12 cellular contexts compared by ENCODE assay signal in the genomic region with DNA sequence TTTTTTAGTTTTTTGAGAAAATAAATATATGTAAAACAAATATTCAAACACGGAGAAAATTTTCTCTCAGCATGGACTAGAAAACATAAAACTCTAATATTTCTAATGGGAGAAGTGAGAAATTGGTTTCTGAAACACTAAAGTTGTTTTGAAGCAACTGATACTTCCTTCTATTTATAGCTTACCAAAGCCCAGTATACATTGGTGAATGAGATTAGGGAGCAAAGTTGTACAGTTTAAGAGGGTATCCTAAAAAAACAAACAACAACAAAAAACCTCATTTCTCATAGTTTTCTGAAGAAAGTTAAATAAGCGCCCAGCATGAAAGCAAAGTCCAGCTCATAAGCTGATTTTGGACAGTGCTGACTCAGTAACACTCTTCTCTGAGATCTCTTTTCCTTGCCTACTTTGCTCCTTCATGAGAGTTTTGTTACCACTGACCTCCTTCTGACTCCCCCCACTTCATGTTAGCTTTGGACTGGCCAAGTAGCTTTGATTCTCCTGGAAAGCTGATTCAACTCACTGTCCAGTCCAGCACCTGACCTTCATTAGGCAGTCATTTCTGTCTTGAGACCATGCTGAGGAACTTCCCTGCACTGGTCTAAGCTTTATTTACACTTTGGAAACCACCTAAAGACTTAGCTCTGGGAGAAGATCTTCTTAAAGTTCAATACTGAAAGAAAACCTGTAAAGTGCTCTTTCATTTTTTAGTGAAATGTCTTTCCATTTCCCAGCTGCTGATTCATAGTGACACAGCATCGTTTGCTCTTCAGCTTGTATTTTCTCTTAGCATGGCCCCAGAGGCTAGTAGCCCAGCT. TPM values are rescaled to one million over a fixed set of nuclear protein-coding genes. Genes with fewer than 3 reads are reported as not detected.
DNase-seq lines count a peak whose midpoint lies in the region; ATAC-seq and TF ChIP-seq lines count a peak whose summit lies in the region.
"Had no signal": no experiment of that assay in that cellular context is flagged by ENCODE, and none has a peak within 500 bp of the region (broad histone marks: within the 10 kb centered on the region; RNA-seq: fewer than 3 reads in every experiment).

No MANE protein-coding gene starts in this region.

- H3K36me3 ChIP-seq in tibial artery (no peaks in the 10 kb centered on the region), hepatocyte (replicated peaks; ENCODE audit: insufficient read depth, low read depth) (no peaks in the 10 kb centered on the region)
- H3K36me3 ChIP-seq: gastrocnemius medialis had no signal

- peaks cover 5% of the 10 kb centered on the region for H3K9me3 Mint-ChIP-seq in activated CD8-positive, alpha-beta memory T cell treated with anti-CD3 and anti-CD28 coated beads, Interleukin-2, amount 10 ng/mL, durations not matched to agents 7 days and 5 days (ENCODE audit: low read depth)

- WGBS in hepatocyte (ENCODE audit: low lambda C conversion rate, missing lambda C conversion rate) = 71% methylated on average over 3 of the region's 3 CpGs

- H2AFZ ChIP-seq in hepatocyte = no peak overlapping the region

- intact Hi-C loops in tibial artery (cut with DNase I; ENCODE audit: low total_unique reads) = no loop called here

- peak overlapping the region; percentile 5 for H3K4me3 Mint-ChIP-seq in activated CD8-positive, alpha-beta memory T cell treated with anti-CD3 and anti-CD28 coated beads, Interleukin-2, amount 10 ng/mL, durations not matched to agents 7 days and 5 days
- H3K4me3 Mint-ChIP-seq: nephron had no signal

- no peaks in the 10 kb centered on the region for H4K20me1 ChIP-seq in hepatocyte (ENCODE audit: insufficient read depth, poor library complexity, severe bottlenecking)

- H3K79me2 ChIP-seq in hepatocyte = no peaks in the 10 kb centered on the region

- H3K9me2 ChIP-seq in hepatocyte (replicated peaks; ENCODE audit: insufficient read depth) = no peaks in the 10 kb centered on the region

- TF ChIP-seq CTCF in tibial artery (IDR thresholded peaks at IDR 0.05) = no peak
- TF ChIP-seq CTCF in hepatocyte (IDR thresholded peaks at IDR 0.05; ENCODE audit: poor library complexity) = no peak

- no peaks in the 10 kb centered on the region for H3K27me3 Mint-ChIP-seq in activated CD8-positive, alpha-beta memory T cell treated with anti-CD3 and anti-CD28 coated beads, Interleukin-2, amount 10 ng/mL, durations not matched to agents 7 days and 5 days

- H3K27me3 ChIP-seq in tibial artery (no peaks in the 10 kb centered on the region), hepatocyte (no peaks in the 10 kb centered on the region)
- H3K27me3 ChIP-seq: gastrocnemius medialis had no signal

- no peaks in the 10 kb centered on the region for H3K4me1 ChIP-seq in tibial artery
- H3K4me1 ChIP-seq in hepatocyte (ENCODE audit: insufficient read depth) = no peaks in the 10 kb centered on the region
- H3K4me1 ChIP-seq: A549, gastrocnemius medialis had no signal

- H3K27ac ChIP-seq in tibial artery (no peak overlapping the region), hepatocyte (no peak overlapping the region)
- H3K27ac ChIP-seq: A549, gastrocnemius medialis had no signal

- peak overlapping the region; percentile 53 for H3K27ac Mint-ChIP-seq in activated CD8-positive, alpha-beta memory T cell treated with anti-CD3 and anti-CD28 coated beads, Interleukin-2, amount 10 ng/mL, durations not matched to agents 7 days and 5 days
- H3K27ac Mint-ChIP-seq: nephron had no signal

- CTCF ChIA-PET in activated CD8-positive, alpha-beta memory T cell treated with anti-CD3 and anti-CD28 coated beads, Interleukin-2, amount 10 ng/mL, durations not matched to agents 7 days and 5 days (lab: Charles Lee) = interaction anchor here (1.4 kb wide), 1 partner anchor 158 kb away, joined by 4 read pairs; no protein-coding TSS in a partner anchor

- peaks cover 14% of the 10 kb centered on the region for H3K4me1 Mint-ChIP-seq in activated CD8-positive, alpha-beta memory T cell treated with anti-CD3 and anti-CD28 coated beads, Interleukin-2, amount 10 ng/mL, durations not matched to agents 7 days and 5 days
- H3K4me1 Mint-ChIP-seq: nephron had no signal

- H3K4me2 ChIP-seq in hepatocyte = no peak overlapping the region
- H3K4me2 ChIP-seq: A549 had no signal

- H3K4me3 ChIP-seq in tibial artery (no peak overlapping the region), hepatocyte (no peak overlapping the region)
- H3K4me3 ChIP-seq: A549, gastrocnemius medialis had no signal

- DNase-seq in activated CD8-positive, alpha-beta memory T cell treated with anti-CD3 and anti-CD28 coated beads, Interleukin-2, amount 10 ng/mL, durations not matched to agents 7 days and 5 days = no peak
- DNase-seq in activated CD8-positive, alpha-beta memory T cell treated with anti-CD3 and anti-CD28 coated beads for 24 hours = no peak
- DNase-seq in stimulated activated naive CD8-positive, alpha-beta T cell treated with anti-CD3 and anti-CD28 coated beads, Interleukin-15, Interleukin-2, amounts not matched to agents 100 U/mL and 50 U/mL, for 24 hours = no peak
- DNase-seq in tibial artery (no peak), NCI-H748 (lab: John Stamatoyannopoulos, UW; ENCODE audit: unreplicated experiment) (no peak), hepatocyte (ENCODE audit: low spot score) (no peak)
- DNase-seq: aorta, gastrocnemius medialis had no signal

- peaks cover 16% of the 10 kb centered on the region for H3K36me3 Mint-ChIP-seq in activated CD8-positive, alpha-beta memory T cell treated with anti-CD3 and anti-CD28 coated beads, Interleukin-2, amount 10 ng/mL, durations not matched to agents 7 days and 5 days

- ATAC-seq in activated CD8-positive, alpha-beta memory T cell treated with anti-CD3 and anti-CD28 coated beads, Interleukin-2, amount 10 ng/mL, durations not matched to agents 7 days and 5 days = no peak
- ATAC-seq in HG02642 (IDR thresholded peaks at IDR 0.05; ENCODE audit: poor library complexity, unreplicated experiment) (peak; percentile 95), HG03575 (IDR thresholded peaks at IDR 0.05; ENCODE audit: extremely low read depth, insufficient number of reproducible peaks, low FRiP score, unreplicated experiment) (peak; percentile 87)
- ATAC-seq in stimulated activated naive CD8-positive, alpha-beta T cell treated with anti-CD3 and anti-CD28 coated beads, Interleukin-15, Interleukin-2, amounts not matched to agents 100 U/mL and 50 U/mL, for 24 hours = peak; percentile 46
- ATAC-seq: A549, gastrocnemius medialis had no signal

- H3K9me3 ChIP-seq in tibial artery (no peaks in the 10 kb centered on the region), hepatocyte (ENCODE audit: low read depth) (no peaks in the 10 kb centered on the region)
- H3K9me3 ChIP-seq: A549, gastrocnemius medialis had no signal

RNA-seq across cellular contexts. Expression of a gene that starts 21.8 kb away (rescaled TPM):
- 100 to 1,000 TPM in 1 of 2 experiments, 10 to 100 TPM in 1; 69.3 to 105 TPM for total RNA-seq in activated CD8-positive, alpha-beta memory T cell treated with anti-CD3 and anti-CD28 coated beads, Interleukin-2, amount 10 ng/mL, durations not matched to agents 7 days and 5 days
- total RNA-seq in hepatocyte = not detected in 2 replicates
- polyA plus RNA-seq in hepatocyte = not detected in 2 replicates
- polyA plus RNA-seq: A549, aorta had no signal

Comparison
In these comparisons a context has a peak if more than half of its experiments do, and no peak if none do; other contexts are left out.
1. RNA of a gene that starts 21.8 kb away (total RNA-seq): 69.3 to 105 TPM in activated CD8-positive, alpha-beta memory T cell treated with anti-CD3 and anti-CD28 coated beads, Interleukin-2, amount 10 ng/mL, durations not matched to agents 7 days and 5 days; not detected in hepatocyte; every median in the first group is over 10 times any median in the second.